22 cellular contexts compared by ENCODE assay signal in genomic region chr1:221735976-221736375, GRCh38. TPM values are rescaled to one million over a fixed set of nuclear protein-coding genes. Genes with fewer than 3 reads are reported as not detected.
DNase-seq lines count a peak whose midpoint lies in the region; ATAC-seq and TF ChIP-seq lines count a peak whose summit lies in the region.
"Had no signal": no experiment of that assay in that cellular context is flagged by ENCODE, and none has a peak within 500 bp of the region (broad histone marks: within the 10 kb centered on the region; RNA-seq: fewer than 3 reads in every experiment).

No MANE protein-coding gene starts in this region.

- H3K9me3 ChIP-seq in AG04450 (ENCODE audit: control insufficient read depth, insufficient read depth, low read length) = peaks cover 9% of the 10 kb centered on the region
- H3K9me3 ChIP-seq: mucosa of descending colon, suprapubic skin had no signal

- H3K27me3 ChIP-seq in AG04450 (ENCODE audit: control insufficient read depth, insufficient read depth, low read length) = no peaks in the 10 kb centered on the region
- H3K27me3 ChIP-seq: BLaER1 treated with 17β-estradiol and CSF1 and Interleukin-3, amounts not matched to agents 10 nM and 100 nM; suprapubic skin had no signal

- H3K9me3 Mint-ChIP-seq in brain = no peaks in the 10 kb centered on the region
- H3K9me3 Mint-ChIP-seq: dendritic cell treated with granulocyte-macrophage colony-stimulating factor and Interleukin-4, amounts not matched to agents 40 ng/mL and 50 ng/mL, for 4 days had no signal

- peaks cover 33% of the 10 kb centered on the region for H3K4me1 Mint-ChIP-seq in brain

- ATAC-seq in GM19035 (IDR thresholded peaks at IDR 0.05; ENCODE audit: unreplicated experiment) = no peak
- ATAC-seq in GM21515 (IDR thresholded peaks at IDR 0.05; ENCODE audit: unreplicated experiment) = no peak
- ATAC-seq: mucosa of descending colon, Panc1 had no signal

- POLR2A ChIA-PET in AG04450 (lab: Yijun Ruan, JAX) = no interaction called here

- peak overlapping the region in 4 of 5 experiments; percentile 37 to 73 (median 60) for H3K4me3 Mint-ChIP-seq in brain
- H3K4me3 Mint-ChIP-seq: dendritic cell treated with granulocyte-macrophage colony-stimulating factor and Interleukin-4, amounts not matched to agents 40 ng/mL and 50 ng/mL, for 4 days had no signal

- peak overlapping the region; percentile 26 for H3K4me3 ChIP-seq in AG04450 (ENCODE audit: low read depth, low read length)
- peak overlapping the region; percentile 54 for H3K4me3 ChIP-seq in GM08714 (ENCODE audit: low read length)
- H3K4me3 ChIP-seq: mucosa of descending colon, suprapubic skin had no signal

- H3K27me3 Mint-ChIP-seq in brain = peaks cover 3% of the 10 kb centered on the region
- H3K27me3 Mint-ChIP-seq: dendritic cell treated with granulocyte-macrophage colony-stimulating factor and Interleukin-4, amounts not matched to agents 40 ng/mL and 50 ng/mL, for 4 days had no signal

- TF ChIP-seq CTCF in AG04450 (IDR thresholded peaks at IDR 0.05; ENCODE audit: low read depth, low read length) = no peak
- TF ChIP-seq CTCF in brain (conservative IDR thresholded peaks at IDR 0.05) = no peak

- peak overlapping the region in 2 of 5 experiments; percentile 36 to 72 for H3K27ac Mint-ChIP-seq in brain
- H3K27ac Mint-ChIP-seq: dendritic cell treated with granulocyte-macrophage colony-stimulating factor and Interleukin-4, amounts not matched to agents 40 ng/mL and 50 ng/mL, for 4 days had no signal

- H3K36me3 Mint-ChIP-seq in brain = peaks cover 45% of the 10 kb centered on the region

- DNase-seq in AG04450 (ENCODE audit: low read depth, low spot score) = no peak
- peak; percentile 44 for DNase-seq in myocyte (ENCODE audit: low read depth)
- no peak for DNase-seq in stimulated activated naive CD4-positive, alpha-beta T cell treated with Interleukin-2 at 50 U/mL for 16 hours (lab: John Stamatoyannopoulos, UW)
- DNase-seq in NCI-H524 treated with DMSO at 0.1 percent for 48 hours (lab: John Stamatoyannopoulos, UW) = no peak
- DNase-seq: activated CD8-positive, alpha-beta memory T cell treated with anti-CD3 and anti-CD28 coated beads for 24 hours; activated gamma-delta T cell treated with Interleukin-2 at 50 U/mL for 16 hours; DMS79 treated with DMSO at 0.1 percent for 48 hours; kidney glomerular epithelial cell; mucosa of descending colon; NCI-H1694; NCI-H524; stimulated activated CD4-positive, alpha-beta T cell treated with anti-CD3 and anti-CD28 coated beads, Interleukin-15, amount 100 ng/mL, for 24 hours had no signal

- no peak overlapping the region for H3K27ac ChIP-seq in AG04450 (ENCODE audit: low read depth, low read length)
- H3K27ac ChIP-seq: BLaER1 treated with 17β-estradiol and CSF1 and Interleukin-3, amounts not matched to agents 10 nM and 100 nM; parathyroid adenoma; suprapubic skin; VCaP had no signal

- CTCF ChIA-PET in AG04450 (lab: Charles Lee) = interaction anchor here (2.6 kb wide), 1 partner anchor 719 kb away, joined by 7 read pairs; no protein-coding TSS in a partner anchor

RNA-seq across cellular contexts. Expression of gene DUSP10, which starts 5.9 kb away (rescaled TPM):
- 34.2 and 35.9 TPM in 2 replicates for polyA plus RNA-seq in AG04450 (2011; rRNA removed)
- polyA minus RNA-seq in AG04450 (2011; rRNA and poly(A)+ RNA removed) = 61.0 and 74.2 TPM in 2 replicates
- polyA plus RNA-seq in brain (ENCODE audit: insufficient read depth, low read depth, low replicate concordance) = 10.6 TPM
- total RNA-seq in myocyte = 21.9 and 28.1 TPM in 2 replicates
- polyA plus RNA-seq in myocyte (2012) = 10.0 TPM
